8 cellular contexts compared by ENCODE assay signal in the genomic region with DNA sequence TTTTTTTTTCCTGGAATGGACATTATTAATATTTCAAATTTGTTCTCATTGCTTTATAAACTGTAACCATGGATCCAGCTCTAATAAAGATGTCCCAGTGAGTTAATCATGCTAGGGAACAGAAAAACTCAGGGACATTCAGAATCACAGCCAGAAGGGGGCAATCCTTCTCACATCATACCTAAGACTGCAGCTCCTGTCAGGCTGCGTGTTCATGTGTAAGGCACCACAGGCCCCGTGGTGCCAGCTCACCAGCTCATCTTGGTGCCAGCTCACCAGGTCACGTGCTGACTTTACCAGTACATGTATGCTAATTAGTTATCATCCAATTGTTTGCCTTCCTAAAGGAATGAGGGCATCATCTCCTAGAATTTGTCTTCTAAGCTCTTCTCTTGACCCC.
A peak's percentile ranks its signal among the peaks of the same experiment; 100 is the strongest.
DNase-seq lines count a peak whose midpoint lies in the region; ATAC-seq and TF ChIP-seq lines count a peak whose summit lies in the region.

No MANE protein-coding gene starts in this region.

- ATAC-seq in right cardiac atrium (peak; percentile 48 to 62), SK-N-SH treated with all-trans-retinoic acid at 6 μM for 48 hours (peak; percentile 94), GM18505 (IDR thresholded peaks at IDR 0.05; ENCODE audit: unreplicated experiment) (no peak), HG03521 (IDR thresholded peaks at IDR 0.05; ENCODE audit: unreplicated experiment) (no peak)

- H3K36me3 ChIP-seq in left ventricle myocardium inferior (no peaks in the 10 kb centered on the region), testis (ENCODE audit: low read depth, missing control alignments) (no peaks in the 10 kb centered on the region)

- H3K9me3 ChIP-seq in right cardiac atrium (ENCODE audit: control insufficient read depth, low read length) (no peaks in the 10 kb centered on the region), left ventricle myocardium inferior (replicated peaks) (no peaks in the 10 kb centered on the region), testis (no peaks in the 10 kb centered on the region)

- no peaks in the 10 kb centered on the region for H3K27me3 ChIP-seq in right cardiac atrium (ENCODE audit: control insufficient read depth, insufficient read depth)
- peaks cover 32% of the 10 kb centered on the region for H3K27me3 ChIP-seq in left ventricle myocardium inferior (ENCODE audit: low read depth)
- H3K27me3 ChIP-seq in testis = no peaks in the 10 kb centered on the region

- WGBS in right cardiac atrium = 30% methylated on average over 3 of the region's 3 CpGs
- WGBS in testis, 2 donors = 65 to 75% methylated on average over 3 of the region's 3 CpGs

- DNase-seq in right cardiac atrium (peak in 1 of 3 donors; percentile 44), left ventricle myocardium inferior (no peak), M059J (ENCODE audit: low read depth) (peak; percentile 86), head of caudate nucleus (peak in 23 of 42 donors; percentile 4 to 61 (median 28)), testis (peak; percentile 28)

- H3K4me3 ChIP-seq in right cardiac atrium (ENCODE audit: low read length) (no peak overlapping the region), left ventricle myocardium inferior (no peak overlapping the region), testis (no peak overlapping the region)

- TF ChIP-seq CTCF in left ventricle myocardium inferior (IDR thresholded peaks at IDR 0.05; ENCODE audit: borderline replicate concordance) (no peak), testis (IDR thresholded peaks at IDR 0.05) (no peak)

- TF ChIP-seq POLR2A in testis (IDR thresholded peaks at IDR 0.05) (no peak), GM18505 (IDR thresholded peaks at IDR 0.05; ENCODE audit: borderline replicate concordance, extremely low read depth, insufficient read depth, insufficient read length) (no peak)

- H3K4me1 ChIP-seq in right cardiac atrium (ENCODE audit: control insufficient read depth, insufficient read depth, low read length) = no peaks in the 10 kb centered on the region
- no peaks in the 10 kb centered on the region for H3K4me1 ChIP-seq in left ventricle myocardium inferior
- H3K4me1 ChIP-seq in testis = no peaks in the 10 kb centered on the region

- intact Hi-C loops in right cardiac atrium (cut with DNase I) = loop anchor here in 1 of 4 donors (10.0 kb wide), 1 partner anchor 64 kb away; no protein-coding TSS in a partner anchor
- intact Hi-C loops in left ventricle myocardium inferior (cut with micrococcal nuclease) = no loop called here
- intact Hi-C loops in head of caudate nucleus (cut with DNase I) = no loop called here
- intact Hi-C loops in testis (cut with DNase I; ENCODE audit: low total_unique reads) = no loop called here

- no peak overlapping the region for H3K27ac ChIP-seq in right cardiac atrium (ENCODE audit: low read length)
- no peak overlapping the region for H3K27ac ChIP-seq in left ventricle myocardium inferior (replicated peaks)
- no peak overlapping the region for H3K27ac ChIP-seq in testis

TF ChIP-seq in SK-N-SH treated with all-trans-retinoic acid at 6 μM for 48 hours, 23 proteins besides CTCF, POLR2A, EP300 and RAD21:
- TF ChIP-seq ZNF565 (CRISPR knock-in tag; conservative IDR thresholded peaks at IDR 0.05; ENCODE audit: low read depth) = no peak
- no peak for TF ChIP-seq TSHZ2 (CRISPR knock-in tag; IDR thresholded peaks at IDR 0.05)
- TF ChIP-seq, protein P1, sequence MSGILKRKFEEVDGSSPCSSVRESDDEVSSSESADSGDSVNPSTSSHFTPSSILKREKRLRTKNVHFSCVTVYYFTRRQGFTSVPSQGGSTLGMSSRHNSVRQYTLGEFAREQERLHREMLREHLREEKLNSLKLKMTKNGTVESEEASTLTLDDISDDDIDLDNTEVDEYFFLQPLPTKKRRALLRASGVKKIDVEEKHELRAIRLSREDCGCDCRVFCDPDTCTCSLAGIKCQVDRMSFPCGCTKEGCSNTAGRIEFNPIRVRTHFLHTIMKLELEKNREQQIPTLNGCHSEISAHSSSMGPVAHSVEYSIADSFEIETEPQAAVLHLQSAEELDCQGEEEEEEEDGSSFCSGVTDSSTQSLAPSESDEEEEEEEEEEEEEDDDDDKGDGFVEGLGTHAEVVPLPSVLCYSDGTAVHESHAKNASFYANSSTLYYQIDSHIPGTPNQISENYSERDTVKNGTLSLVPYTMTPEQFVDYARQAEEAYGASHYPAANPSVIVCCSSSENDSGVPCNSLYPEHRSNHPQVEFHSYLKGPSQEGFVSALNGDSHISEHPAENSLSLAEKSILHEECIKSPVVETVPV (CRISPR knock-in tag; IDR thresholded peaks at IDR 0.05) = no peak
- no peak for TF ChIP-seq TOX (CRISPR knock-in tag; IDR thresholded peaks at IDR 0.05; ENCODE audit: borderline replicate concordance)
- no peak for TF ChIP-seq ZC3H10 (CRISPR knock-in tag; IDR thresholded peaks at IDR 0.05)
- no peak for TF ChIP-seq ESRRG (CRISPR knock-in tag; IDR thresholded peaks at IDR 0.05)
- no peak for TF ChIP-seq ZFP3 (CRISPR knock-in tag; IDR thresholded peaks at IDR 0.05)
- TF ChIP-seq, protein P2, sequence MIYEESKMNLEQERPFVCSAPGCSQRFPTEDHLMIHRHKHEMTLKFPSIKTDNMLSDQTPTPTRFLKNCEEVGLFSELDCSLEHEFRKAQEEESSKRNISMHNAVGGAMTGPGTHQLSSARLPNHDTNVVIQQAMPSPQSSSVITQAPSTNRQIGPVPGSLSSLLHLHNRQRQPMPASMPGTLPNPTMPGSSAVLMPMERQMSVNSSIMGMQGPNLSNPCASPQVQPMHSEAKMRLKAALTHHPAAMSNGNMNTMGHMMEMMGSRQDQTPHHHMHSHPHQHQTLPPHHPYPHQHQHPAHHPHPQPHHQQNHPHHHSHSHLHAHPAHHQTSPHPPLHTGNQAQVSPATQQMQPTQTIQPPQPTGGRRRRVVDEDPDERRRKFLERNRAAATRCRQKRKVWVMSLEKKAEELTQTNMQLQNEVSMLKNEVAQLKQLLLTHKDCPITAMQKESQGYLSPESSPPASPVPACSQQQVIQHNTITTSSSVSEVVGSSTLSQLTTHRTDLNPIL (CRISPR knock-in tag; IDR thresholded peaks at IDR 0.05; ENCODE audit: low read depth) = no peak
- no peak for TF ChIP-seq PPARA (CRISPR knock-in tag; IDR thresholded peaks at IDR 0.05; ENCODE audit: borderline replicate concordance)
- TF ChIP-seq POU6F1 (CRISPR knock-in tag; IDR thresholded peaks at IDR 0.05; ENCODE audit: borderline replicate concordance, low read depth) = no peak
- TF ChIP-seq, protein P3, sequence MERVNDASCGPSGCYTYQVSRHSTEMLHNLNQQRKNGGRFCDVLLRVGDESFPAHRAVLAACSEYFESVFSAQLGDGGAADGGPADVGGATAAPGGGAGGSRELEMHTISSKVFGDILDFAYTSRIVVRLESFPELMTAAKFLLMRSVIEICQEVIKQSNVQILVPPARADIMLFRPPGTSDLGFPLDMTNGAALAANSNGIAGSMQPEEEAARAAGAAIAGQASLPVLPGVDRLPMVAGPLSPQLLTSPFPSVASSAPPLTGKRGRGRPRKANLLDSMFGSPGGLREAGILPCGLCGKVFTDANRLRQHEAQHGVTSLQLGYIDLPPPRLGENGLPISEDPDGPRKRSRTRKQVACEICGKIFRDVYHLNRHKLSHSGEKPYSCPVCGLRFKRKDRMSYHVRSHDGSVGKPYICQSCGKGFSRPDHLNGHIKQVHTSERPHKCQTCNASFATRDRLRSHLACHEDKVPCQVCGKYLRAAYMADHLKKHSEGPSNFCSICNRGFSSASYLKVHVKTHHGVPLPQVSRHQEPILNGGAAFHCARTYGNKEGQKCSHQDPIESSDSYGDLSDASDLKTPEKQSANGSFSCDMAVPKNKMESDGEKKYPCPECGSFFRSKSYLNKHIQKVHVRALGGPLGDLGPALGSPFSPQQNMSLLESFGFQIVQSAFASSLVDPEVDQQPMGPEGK (CRISPR knock-in tag; IDR thresholded peaks at IDR 0.05; ENCODE audit: borderline replicate concordance) = no peak
- TF ChIP-seq OSR1 (CRISPR knock-in tag; IDR thresholded peaks at IDR 0.05) = no peak
- no peak for TF ChIP-seq ARNTL (CRISPR knock-in tag; IDR thresholded peaks at IDR 0.05; ENCODE audit: borderline replicate concordance, low read depth)

Comparison
In these comparisons a context has a peak if more than half of its experiments do, and no peak if none do; other contexts are left out.
1. ATAC-seq: peak in right cardiac atrium (2 of 2) and SK-N-SH treated with all-trans-retinoic acid at 6 μM for 48 hours (single experiment); none in GM18505 (single experiment) and HG03521 (single experiment).